Comparison of ENCODE assay signal across 12 cellular contexts in genomic region chr18:46260016-46260878, GRCh38.
A peak's percentile ranks its signal among the peaks of the same experiment; 100 is the strongest.
DNase-seq lines count a peak whose midpoint lies in the region; ATAC-seq and TF ChIP-seq lines count a peak whose summit lies in the region.
"Had no signal": no experiment of that assay in that cellular context is flagged by ENCODE, and none has a peak within 500 bp of the region (broad histone marks: within the 10 kb centered on the region; RNA-seq: fewer than 3 reads in every experiment).

No MANE protein-coding gene starts in this region.

- no peak overlapping the region for H3K4me2 ChIP-seq in mesenchymal stem cell (ENCODE audit: low read length, poor library complexity, severe bottlenecking)

- TF ChIP-seq CTCF in A673 (conservative IDR thresholded peaks at IDR 0.05; ENCODE audit: low read depth, low read length) (no peak), cardiac fibroblast (IDR thresholded peaks at IDR 0.05; ENCODE audit: low read depth, low read length) (no peak), colonic mucosa (IDR thresholded peaks at IDR 0.05) (no peak)

- H3K18ac ChIP-seq in mesenchymal stem cell (ENCODE audit: low read depth in 1 of 2, low read length in 2 of 2): no peak overlapping the region

- POLR2A ChIA-PET in A673 (lab: Charles Lee; ENCODE audit: low non-redundant PET): interaction anchor here (0.6 kb wide), 1 partner anchor 194 kb away, joined by 10 read pairs; no protein-coding TSS in a partner anchor

- peak overlapping the region; percentile 93 for H2AK5ac ChIP-seq in mesenchymal stem cell (ENCODE audit: low read length, severe bottlenecking)

- no peak overlapping the region for H4K8ac ChIP-seq in mesenchymal stem cell (ENCODE audit: low read length)

- H3K4me1 ChIP-seq in A673 (ENCODE audit: insufficient read depth, low read length, poor library complexity, severe bottlenecking) (peaks cover 32% of the 10 kb centered on the region), mesenchymal stem cell (ENCODE audit: control insufficient read depth, insufficient read depth, low read depth, low read length) (peaks cover 14% of the 10 kb centered on the region), colonic mucosa (no peaks in the 10 kb centered on the region)

- no peak overlapping the region for H3K4ac ChIP-seq in mesenchymal stem cell (ENCODE audit: low read depth in 1 of 2, low read length in 2 of 2)

- no peak overlapping the region for H2BK120ac ChIP-seq in mesenchymal stem cell (ENCODE audit: low read depth, low read length)

- H3K9ac ChIP-seq in mesenchymal stem cell (ENCODE audit: low read length) (no peak overlapping the region), colonic mucosa (ENCODE audit: low read depth in 2 of 2, low read length in 2 of 2) (no peak overlapping the region)

- no peaks in the 10 kb centered on the region for H3K9me3 ChIP-seq in A673 (ENCODE audit: low read depth, low read length, poor library complexity, severe bottlenecking)
- H3K9me3 ChIP-seq in mesenchymal stem cell (ENCODE audit: control insufficient read depth, low read length): no peaks in the 10 kb centered on the region
- no peaks in the 10 kb centered on the region for H3K9me3 ChIP-seq in colonic mucosa

- no TSS peak for BruUV-seq in A673 (replicated peaks; lab: Mats Ljungman, UMichigan)

- no peak overlapping the region for H2BK12ac ChIP-seq in mesenchymal stem cell (ENCODE audit: low read length in 2 of 2)

- H3K36me3 ChIP-seq in A673 (ENCODE audit: insufficient read depth, low read length, poor library complexity, severe bottlenecking) (no peaks in the 10 kb centered on the region), mesenchymal stem cell (ENCODE audit: control insufficient read depth in 1 of 2, insufficient read depth in 2 of 2, low read depth in 1 of 2, low read length in 2 of 2) (peaks cover 7 to 27% of the 10 kb centered on the region in 2 experiments), colonic mucosa (no peaks in the 10 kb centered on the region)

- H2BK5ac ChIP-seq in mesenchymal stem cell (ENCODE audit: low read depth, low read length, poor library complexity, severe bottlenecking): peak overlapping the region; percentile 66

- DNase-seq in A673 (ENCODE audit: low spot score) (peak; percentile 39), HCEC 1CT (peak; percentile 84), cardiac fibroblast (ENCODE audit: low read depth in 2 of 2) (peak; percentile 32 to 74), mesenchymal stem cell (peak; percentile 69), colonic mucosa (no peak)
- no peak for DNase-seq in stimulated activated CD4-positive, alpha-beta T cell treated with anti-CD3 and anti-CD28 coated beads, Interleukin-12 subunit alpha, Interleukin-12 subunit beta, amount 100 ng/mL, for 4 hours
- no peak for DNase-seq in activated effector memory CD4-positive, alpha-beta T cell treated with anti-CD3 and anti-CD28 coated beads, Interleukin-2, amount 50 U/mL, for 16 hours
- DNase-seq: activated CD4-positive, alpha-beta T cell treated with anti-CD3 and anti-CD28 coated beads, Interleukin-2, amount 10 ng/mL, durations not matched to agents 24 days and 14 days; anterior cingulate cortex; hippocampal formation; NCI-H187 treated with DMSO at 0.1 percent for 48 hours had no signal

- H3K14ac ChIP-seq in mesenchymal stem cell (ENCODE audit: low read length in 2 of 2): no peak overlapping the region

- H3K27me3 ChIP-seq in A673 (replicated peaks; ENCODE audit: insufficient read depth, low read depth, low read length, poor library complexity) (no peaks in the 10 kb centered on the region), mesenchymal stem cell (ENCODE audit: control insufficient read depth in 1 of 2, insufficient read depth in 1 of 2, low read length in 2 of 2) (no peaks in the 10 kb centered on the region), colonic mucosa (no peaks in the 10 kb centered on the region)

- H3K79me1 ChIP-seq in mesenchymal stem cell (replicated peaks; ENCODE audit: low read length, poor library complexity, severe bottlenecking): peaks cover 4% of the 10 kb centered on the region

- peak overlapping the region; percentile 8 for H3K27ac ChIP-seq in A673 (ENCODE audit: low read depth, low read length, poor library complexity, severe bottlenecking)
- peak overlapping the region; percentile 93 for H3K27ac ChIP-seq in mesenchymal stem cell (ENCODE audit: low read length, poor library complexity, severe bottlenecking)
- H3K27ac ChIP-seq in colonic mucosa: no peak overlapping the region

- intact Hi-C loops in A673 (cut with micrococcal nuclease; ENCODE audit: unreplicated experiment): no loop called here
- intact Hi-C loops in colonic mucosa (cut with DNase I): no loop called here

- WGBS in mesenchymal stem cell: 36% methylated on average over 3 of the region's 4 CpGs

- peak overlapping the region; percentile 72 for H4K91ac ChIP-seq in mesenchymal stem cell (ENCODE audit: low read length)

- H3K23ac ChIP-seq in mesenchymal stem cell (ENCODE audit: low read length in 2 of 2): no peak overlapping the region

- no peak overlapping the region for H3K4me3 ChIP-seq in A673 (ENCODE audit: low read depth, low read length, poor library complexity, severe bottlenecking)
- no peak overlapping the region for H3K4me3 ChIP-seq in cardiac fibroblast (replicated peaks in 1 of 2; ENCODE audit: low read depth in 2 of 2, low read length in 2 of 2)
- H3K4me3 ChIP-seq in mesenchymal stem cell (ENCODE audit: insufficient read depth in 1 of 2, low read depth in 1 of 2, low read length in 2 of 2): no peak overlapping the region
- no peak overlapping the region for H3K4me3 ChIP-seq in colonic mucosa

- no peak overlapping the region for H2AFZ ChIP-seq in mesenchymal stem cell (ENCODE audit: low read depth, low read length)

- ATAC-seq in HG03565 (IDR thresholded peaks at IDR 0.05; ENCODE audit: unreplicated experiment): no peak

- CTCF ChIA-PET in A673 (lab: Charles Lee): interaction anchor here (0.6 kb wide), 1 partner anchor 21 kb away, joined by 4 read pairs; no protein-coding TSS in a partner anchor

- no peak overlapping the region for H2BK15ac ChIP-seq in mesenchymal stem cell (ENCODE audit: low read depth, poor library complexity, severe bottlenecking)

Comparison
In these comparisons a context has a peak if more than half of its experiments do, and no peak if none do; other contexts are left out.
1. DNase-seq: peak in A673 (single experiment), HCEC 1CT (single experiment), cardiac fibroblast (2 of 2) and mesenchymal stem cell (single experiment); none in colonic mucosa (single experiment), stimulated activated CD4-positive, alpha-beta T cell treated with anti-CD3 and anti-CD28 coated beads, Interleukin-12 subunit alpha, Interleukin-12 subunit beta, amount 100 ng/mL, for 4 hours (single experiment) and activated effector memory CD4-positive, alpha-beta T cell treated with anti-CD3 and anti-CD28 coated beads, Interleukin-2, amount 50 U/mL, for 16 hours (single experiment).